ENCODE assay signal across 20 cellular contexts in the genomic region with DNA sequence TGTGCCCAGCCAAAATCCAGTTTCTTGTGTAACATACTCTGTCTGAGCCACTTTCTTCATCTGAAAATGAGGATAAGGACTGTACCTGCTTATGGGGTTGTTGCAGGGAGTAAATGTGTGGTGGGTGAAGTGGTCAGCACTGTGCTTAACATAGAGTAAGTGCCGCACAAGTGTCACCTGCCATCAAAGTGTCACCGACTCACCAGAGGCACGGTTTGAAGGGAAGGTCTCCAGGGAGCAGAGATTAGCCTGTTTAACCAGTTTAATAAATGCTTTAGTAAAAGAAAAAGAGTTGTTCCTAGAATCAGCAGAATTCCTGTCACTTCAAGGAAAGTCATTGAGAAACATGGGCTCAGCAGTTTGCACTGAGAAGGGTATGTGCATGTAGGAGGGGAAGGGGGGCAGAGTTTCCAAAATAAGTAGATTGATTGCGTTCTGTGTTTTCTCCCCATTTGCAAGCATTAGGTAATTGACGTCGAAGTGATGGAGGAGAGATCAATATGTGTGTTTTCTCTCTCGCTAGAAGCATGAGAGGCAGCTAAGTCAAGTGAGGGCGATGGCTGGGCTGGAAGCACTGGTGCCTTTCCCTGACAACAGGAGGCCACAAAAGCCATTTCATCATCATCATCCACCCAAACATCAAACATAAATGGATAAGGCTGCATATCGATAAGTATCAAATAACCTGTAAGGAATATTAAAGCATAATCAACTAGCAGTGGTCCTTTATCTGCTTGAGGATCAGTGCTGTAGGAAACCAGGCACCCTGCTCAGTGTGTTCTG. TPM values are rescaled to one million over a fixed set of nuclear protein-coding genes. Genes with fewer than 3 reads are reported as not detected.
"Had no signal": no experiment of that assay in that cellular context is flagged by ENCODE, and none has a peak within 500 bp of the region (broad histone marks: within the 10 kb centered on the region; RNA-seq: fewer than 3 reads in every experiment).

No MANE protein-coding gene starts in this region.

- H3K9me3 Mint-ChIP-seq: activated CD4-positive, alpha-beta T cell treated with anti-CD3 and anti-CD28 coated beads, Interleukin-2, amount 10 ng/mL, durations not matched to agents 7 days and 5 days; central memory CD8-positive, alpha-beta T cell; natural killer cell; stimulated activated naive CD8-positive, alpha-beta T cell treated with anti-CD3 and anti-CD28 coated beads, Interleukin-15, amount 100 ng/mL, for 72 hours had no signal

- H3K4me3 Mint-ChIP-seq: activated CD4-positive, alpha-beta T cell treated with anti-CD3 and anti-CD28 coated beads, Interleukin-2, amount 10 ng/mL, durations not matched to agents 7 days and 5 days; activated naive CD8-positive, alpha-beta T cell; central memory CD8-positive, alpha-beta T cell; natural killer cell; stimulated activated naive CD8-positive, alpha-beta T cell treated with anti-CD3 and anti-CD28 coated beads, Interleukin-15, amount 100 ng/mL, for 72 hours had no signal

- H3K27ac Mint-ChIP-seq: activated CD4-positive, alpha-beta T cell treated with anti-CD3 and anti-CD28 coated beads, Interleukin-2, amount 10 ng/mL, durations not matched to agents 7 days and 5 days; activated naive CD8-positive, alpha-beta T cell; natural killer cell; stimulated activated naive CD8-positive, alpha-beta T cell treated with anti-CD3 and anti-CD28 coated beads, Interleukin-15, amount 100 ng/mL, for 72 hours had no signal

- H3K27me3 Mint-ChIP-seq: stimulated activated naive CD8-positive, alpha-beta T cell treated with anti-CD3 and anti-CD28 coated beads, Interleukin-15, amount 100 ng/mL, for 72 hours had no signal

- ATAC-seq: natural killer cell; psoas muscle; stimulated activated naive CD8-positive, alpha-beta T cell treated with anti-CD3 and anti-CD28 coated beads, Interleukin-15, amount 100 ng/mL, for 72 hours had no signal

- H3K27me3 ChIP-seq: sigmoid colon, spleen, vagina had no signal

- H3K36me3 Mint-ChIP-seq: activated naive CD8-positive, alpha-beta T cell; natural killer cell had no signal

- H3K9me3 ChIP-seq: psoas muscle, spleen, vagina had no signal

- H3K27ac ChIP-seq: psoas muscle, sigmoid colon, vagina had no signal

- H3K4me1 ChIP-seq: psoas muscle, sigmoid colon had no signal

- H3K4me3 ChIP-seq: psoas muscle, sigmoid colon, spleen, vagina had no signal

- H3K36me3 ChIP-seq: sigmoid colon, spleen, vagina had no signal

- H3K4me1 Mint-ChIP-seq: activated CD4-positive, alpha-beta T cell treated with anti-CD3 and anti-CD28 coated beads, Interleukin-2, amount 10 ng/mL, durations not matched to agents 7 days and 5 days; central memory CD8-positive, alpha-beta T cell; natural killer cell; stimulated activated naive CD8-positive, alpha-beta T cell treated with anti-CD3 and anti-CD28 coated beads, Interleukin-15, amount 100 ng/mL, for 72 hours had no signal

- DNase-seq: activated CD4-positive, alpha-beta T cell treated with anti-CD3 and anti-CD28 coated beads, Interleukin-2, amount 10 ng/mL, durations not matched to agents 7 days and 5 days; activated CD8-positive, alpha-beta memory T cell treated with anti-CD3 and anti-CD28 coated beads, Interleukin-2, amount 50 U/mL, for 48 hours; activated gamma-delta T cell treated with Interleukin-2 at 50 U/mL for 16 hours; amniotic stem cell; cortex of kidney; effector CD8-positive, alpha-beta T cell; foreskin melanocyte; head of caudate nucleus; kidney glomerular epithelial cell; natural killer cell; nucleus accumbens; psoas muscle; sigmoid colon; spleen; stimulated activated CD4-positive, alpha-beta T cell treated with anti-CD3 and anti-CD28 coated beads, Interleukin-1b, Interleukin-23, amount 100 ng/mL, for 48 hours; stimulated activated naive CD8-positive, alpha-beta T cell treated with anti-CD3 and anti-CD28 coated beads, Interleukin-15, amount 100 ng/mL, for 72 hours; T-helper 9 cell had no signal

RNA-seq across cellular contexts. Expression of a gene that starts 19.1 kb away (rescaled TPM):
- total RNA-seq: activated CD4-positive, alpha-beta T cell treated with anti-CD3 and anti-CD28 coated beads, Interleukin-2, amount 10 ng/mL, durations not matched to agents 7 days and 5 days had no signal
